9 cellular contexts compared by ENCODE assay signal in the genomic region with DNA sequence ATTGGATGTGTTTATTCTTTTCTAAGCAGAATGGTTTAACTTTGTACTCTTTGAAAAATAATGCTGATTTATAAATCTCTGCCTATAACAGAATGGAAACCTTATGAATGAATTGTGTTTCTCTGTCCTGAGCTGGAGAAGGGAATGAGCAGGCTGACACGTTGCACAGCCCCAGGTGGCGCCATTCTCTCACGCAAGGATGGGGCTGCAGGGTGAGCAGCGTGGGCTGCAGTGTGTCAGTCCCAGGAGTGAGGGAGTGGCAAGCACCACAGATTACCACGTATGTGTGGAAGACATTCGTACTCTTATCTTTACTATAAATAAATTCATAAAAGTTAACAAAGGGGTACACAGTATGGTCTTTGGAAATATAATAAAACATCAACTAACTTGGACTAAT. TPM values are rescaled to one million over a fixed set of nuclear protein-coding genes. Genes with fewer than 3 reads are reported as not detected.
A peak's percentile ranks its signal among the peaks of the same experiment; 100 is the strongest.
DNase-seq lines count a peak whose midpoint lies in the region; ATAC-seq and TF ChIP-seq lines count a peak whose summit lies in the region.
"Had no signal": no experiment of that assay in that cellular context is flagged by ENCODE, and none has a peak within 500 bp of the region (broad histone marks: within the 10 kb centered on the region; RNA-seq: fewer than 3 reads in every experiment).

No MANE protein-coding gene starts in this region.

- H3K9me3 ChIP-seq in upper lobe of left lung: no peaks in the 10 kb centered on the region

- WGBS in upper lobe of left lung, 2 donors: 43 to 49% methylated on average over 6 of the region's 6 CpGs

- no peak overlapping the region for H3K27ac ChIP-seq in upper lobe of left lung
- H3K27ac ChIP-seq: KMS-11 had no signal

- ATAC-seq in upper lobe of left lung (ENCODE audit: low FRiP score in 2 of 2) (peak; percentile 77 to 95), GM21825 (IDR thresholded peaks at IDR 0.05; ENCODE audit: unreplicated experiment) (no peak), HG03432 (IDR thresholded peaks at IDR 0.05; ENCODE audit: unreplicated experiment) (no peak)

- H3K36me3 ChIP-seq in H7 (replicated peaks; ENCODE audit: control insufficient read depth, insufficient read depth, low read length): no peaks in the 10 kb centered on the region
- H3K36me3 ChIP-seq in upper lobe of left lung: peaks cover 0 to 29% (median 3%) of the 10 kb centered on the region in 4 donors

- H3K27me3 ChIP-seq in H7 (ENCODE audit: control insufficient read depth, insufficient read depth, low read length) (no peaks in the 10 kb centered on the region), upper lobe of left lung (no peaks in the 10 kb centered on the region)

- no peak for TF ChIP-seq EP300 in upper lobe of left lung (IDR thresholded peaks at IDR 0.05)

- TF ChIP-seq POLR2A in upper lobe of left lung (IDR thresholded peaks at IDR 0.05): no peak

- in situ Hi-C loops in Caki2 (cut with HindIII; ENCODE audit: low pct_unique_long_range_greater_than_20kb, low sequenced_read_pairs): no loop called here

- no peak overlapping the region for H3K4me3 ChIP-seq in H7 (ENCODE audit: insufficient read depth, low read depth, low read length)
- no peak overlapping the region for H3K4me3 ChIP-seq in choroid plexus epithelial cell (ENCODE audit: low read depth, low read length)
- no peak overlapping the region for H3K4me3 ChIP-seq in upper lobe of left lung

- H3K4me1 ChIP-seq in upper lobe of left lung: no peaks in the 10 kb centered on the region

- peak; percentile 81 for TF ChIP-seq CTCF in choroid plexus epithelial cell (conservative IDR thresholded peaks at IDR 0.05; ENCODE audit: low read depth, low read length)
- peak in 5 of 6 experiments; percentile 20 to 39 (median 33) for TF ChIP-seq CTCF in upper lobe of left lung (IDR thresholded peaks at IDR 0.05)

- DNase-seq in Caki2 (ENCODE audit: low read depth) (peak; percentile 5), H7 (peak; percentile 23), NCI-H774 (lab: John Stamatoyannopoulos, UW) (peak; percentile 40), choroid plexus epithelial cell (ENCODE audit: low read depth) (peak; percentile 85), lung microvascular endothelial cell (ENCODE audit: low read depth in 2 of 2) (peak; percentile 45 to 65), upper lobe of left lung (peak; percentile 35 to 41)

RNA-seq across cellular contexts. Expression of gene FDX1, which starts 33.4 kb away (rescaled TPM):
- 14.5 and 14.7 TPM in 2 replicates for total RNA-seq in Caki2 (2014; rRNA removed; shearing (Covaris generic); ENCODE audit: low replicate concordance)
- total RNA-seq in H7 (2014; rRNA removed; shearing (Covaris generic)): 11.5 and 14.0 TPM in 2 replicates
- total RNA-seq in lung microvascular endothelial cell: 8.3 and 8.5 TPM in 2 replicates
- 10 to 100 TPM; 14.7 to 26.0 (median 18.8) TPM for total RNA-seq in upper lobe of left lung

Comparison
In these comparisons a context has a peak if more than half of its experiments do, and no peak if none do; other contexts are left out.
1. DNase-seq: peak in every context shown above with its lines; median percentile 85 in choroid plexus epithelial cell; 55 in lung microvascular endothelial cell; 40 in NCI-H774; 38 in upper lobe of left lung; 23 in H7; 5 in Caki2.
2. ATAC-seq: peak in upper lobe of left lung (2 of 2); none in GM21825 (single experiment) and HG03432 (single experiment).